1 cellular context compared by ENCODE assay signal in the genomic region with DNA sequence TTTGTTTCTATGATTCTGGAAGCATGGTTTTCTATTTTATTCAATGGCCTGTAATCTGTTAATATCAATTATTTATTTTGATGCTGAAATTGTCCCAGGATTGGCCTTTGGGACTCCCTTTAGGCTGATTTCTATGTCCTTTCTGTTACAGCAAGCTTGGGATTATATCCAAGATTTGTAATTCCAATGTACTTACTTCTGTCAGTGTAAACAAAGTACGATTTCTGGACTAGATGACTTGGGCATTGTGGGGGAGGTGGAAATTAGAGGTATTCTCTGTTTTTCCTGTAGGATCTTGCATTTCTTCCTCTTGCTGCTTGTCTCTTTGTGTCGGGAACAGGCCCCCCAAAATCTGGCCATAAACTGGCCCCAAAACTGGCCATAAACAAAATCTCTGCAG.
TF ChIP-seq lines count a peak whose summit lies in the region.

No MANE protein-coding gene starts in this region.

TF ChIP-seq in IMR-90, 13 proteins besides CTCF, POLR2A, EP300 and RAD21 (continued from another document):
- TF ChIP-seq, protein P1, sequence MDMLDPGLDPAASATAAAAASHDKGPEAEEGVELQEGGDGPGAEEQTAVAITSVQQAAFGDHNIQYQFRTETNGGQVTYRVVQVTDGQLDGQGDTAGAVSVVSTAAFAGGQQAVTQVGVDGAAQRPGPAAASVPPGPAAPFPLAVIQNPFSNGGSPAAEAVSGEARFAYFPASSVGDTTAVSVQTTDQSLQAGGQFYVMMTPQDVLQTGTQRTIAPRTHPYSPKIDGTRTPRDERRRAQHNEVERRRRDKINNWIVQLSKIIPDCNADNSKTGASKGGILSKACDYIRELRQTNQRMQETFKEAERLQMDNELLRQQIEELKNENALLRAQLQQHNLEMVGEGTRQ (IDR thresholded peaks at IDR 0.05; ENCODE audit: low read depth, low read length) = no peak
- TF ChIP-seq MXI1 (IDR thresholded peaks at IDR 0.05; ENCODE audit: borderline replicate concordance, low read depth, low read length) (no peak), RFX5 (IDR thresholded peaks at IDR 0.05; ENCODE audit: low read depth, low read length) (no peak), ELK1 (IDR thresholded peaks at IDR 0.05; ENCODE audit: borderline replicate concordance, low read depth, low read length) (no peak), SMC3 (IDR thresholded peaks at IDR 0.05; ENCODE audit: low read depth, low read length) (no peak)
TF ChIP-seq in IMR-90: peak in this region for 0.
